In genomic region chr10:15472431-15473400, GRCh38 we compare ENCODE assay signal across 12 cellular contexts.
DNase-seq lines count a peak whose midpoint lies in the region; TF ChIP-seq lines count a peak whose summit lies in the region.
"Had no signal": no experiment of that assay in that cellular context is flagged by ENCODE, and none has a peak within 500 bp of the region (broad histone marks: within the 10 kb centered on the region; RNA-seq: fewer than 3 reads in every experiment).

No MANE protein-coding gene starts in this region.

- H3K27ac ChIP-seq in HUES48 (ENCODE audit: low read depth, low read length) (peak overlapping the region; percentile 75), iPS DF 6.9 (ENCODE audit: low read length) (no peak overlapping the region), tibial nerve (no peak overlapping the region)

- in situ Hi-C loops in astrocyte of the spinal cord (cut with HindIII; ENCODE audit: low sequenced_read_pairs), result no loop called here

- peak in 1 of 2 donors; percentile 15 for TF ChIP-seq EP300 in tibial nerve (IDR thresholded peaks at IDR 0.05)

- WGBS in iPS DF 6.9 (ENCODE audit: insufficient coverage, insufficient read length), result no CpG with 5 or more reads among the region's 16 CpGs
- 42 to 48% methylated on average over 16 of the region's 16 CpGs for WGBS in tibial nerve, 2 donors

- H3K9ac ChIP-seq in HUES48 (ENCODE audit: low read depth, low read length), result no peak overlapping the region

- DNase-seq in astrocyte of the spinal cord (ENCODE audit: low read depth, low spot score) (peak; percentile 98), iPS DF 6.9 (ENCODE audit: low read depth, low spot score) (peak; percentile 22), tibial nerve (ENCODE audit: low spot score in 2 of 2) (peak; percentile 16 to 37), NCI-H2081 treated with DMSO at 0.1 percent for 48 hours (lab: John Stamatoyannopoulos, UW) (no peak), NCI-H1105 treated with DMSO at 0.1 percent for 48 hours (lab: John Stamatoyannopoulos, UW) (no peak), NAMALWA (ENCODE audit: low spot score) (no peak)
- DNase-seq: activated T-cell treated with anti-CD3 and anti-CD28 coated beads for 4 hours, DND-41, midbrain, NCI-H2107, spleen had no signal

- TF ChIP-seq CTCF in astrocyte of the spinal cord (IDR thresholded peaks at IDR 0.05; ENCODE audit: low read depth, low read length) (no peak), tibial nerve (IDR thresholded peaks at IDR 0.05) (no peak)

- H3K36me3 ChIP-seq in HUES48 (ENCODE audit: control insufficient read depth, insufficient read depth, low read length) (no peaks in the 10 kb centered on the region), iPS DF 6.9 (ENCODE audit: control insufficient read depth, insufficient read depth, low read length) (no peaks in the 10 kb centered on the region), tibial nerve (no peaks in the 10 kb centered on the region)
- H3K36me3 ChIP-seq: spleen had no signal

- peaks cover 32% of the 10 kb centered on the region for H3K4me1 ChIP-seq in HUES48 (ENCODE audit: control insufficient read depth, insufficient read depth, low read length)
- peaks cover 4% of the 10 kb centered on the region for H3K4me1 ChIP-seq in iPS DF 6.9 (ENCODE audit: control insufficient read depth, insufficient read depth, low read length)
- H3K4me1 ChIP-seq in tibial nerve, result peaks cover 0 to 8% (median 0%) of the 10 kb centered on the region in 4 donors

- TF ChIP-seq POLR2A in tibial nerve (IDR thresholded peaks at IDR 0.05), result no peak

- H3K27me3 ChIP-seq in HUES48 (ENCODE audit: control insufficient read depth, insufficient read depth, low read length), result peaks cover 99% of the 10 kb centered on the region
- peaks cover 64% of the 10 kb centered on the region for H3K27me3 ChIP-seq in iPS DF 6.9 (ENCODE audit: control insufficient read depth, insufficient read depth, low read length)
- no peaks in the 10 kb centered on the region for H3K27me3 ChIP-seq in tibial nerve

- no peaks in the 10 kb centered on the region for H3K9me3 ChIP-seq in HUES48 (ENCODE audit: control insufficient read depth, insufficient read depth, low read length)
- H3K9me3 ChIP-seq in iPS DF 6.9 (ENCODE audit: control insufficient read depth, insufficient read depth, low read length), result no peaks in the 10 kb centered on the region
- H3K9me3 ChIP-seq in tibial nerve, result no peaks in the 10 kb centered on the region
- H3K9me3 ChIP-seq: spleen had no signal

- H3K4me3 ChIP-seq in HUES48 (ENCODE audit: low read depth, low read length) (no peak overlapping the region; the same call in 1 of the 2 replicates), astrocyte of the spinal cord (ENCODE audit: low read depth, low read length) (no peak overlapping the region), iPS DF 6.9 (ENCODE audit: low read length) (no peak overlapping the region), tibial nerve (no peak overlapping the region)
- H3K4me3 ChIP-seq: spleen had no signal

Comparison
In these comparisons a context has a peak if more than half of its experiments do, and no peak if none do; other contexts are left out.
1. DNase-seq: peak in astrocyte of the spinal cord (single experiment), iPS DF 6.9 (single experiment) and tibial nerve (2 of 2); none in NCI-H2081 treated with DMSO at 0.1 percent for 48 hours (single experiment), NCI-H1105 treated with DMSO at 0.1 percent for 48 hours (single experiment) and NAMALWA (single experiment).